Comparison of ENCODE assay signal across 11 cellular contexts in the genomic region with DNA sequence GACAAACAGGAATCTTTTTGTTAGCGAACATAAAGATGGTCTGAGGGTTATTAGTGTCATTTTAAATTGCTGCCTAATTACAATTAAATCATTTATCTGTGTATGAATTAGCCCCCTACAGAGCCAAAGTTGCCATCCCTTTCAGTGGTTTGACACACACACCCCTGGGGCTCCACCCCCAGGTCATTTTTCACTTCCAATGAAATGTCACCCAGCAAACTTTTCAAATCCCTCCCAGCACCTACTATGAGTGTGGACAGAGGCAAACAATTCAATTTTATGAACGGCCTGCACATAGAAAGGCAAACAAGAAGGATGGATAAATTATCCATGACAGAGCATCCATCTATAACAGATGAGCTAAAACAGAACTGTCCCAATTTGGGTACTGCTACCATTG. TPM values are rescaled to one million over a fixed set of nuclear protein-coding genes. Genes with fewer than 3 reads are reported as not detected.
DNase-seq lines count a peak whose midpoint lies in the region; ATAC-seq, FAIRE-seq and TF ChIP-seq lines count a peak whose summit lies in the region.
"Had no signal": no experiment of that assay in that cellular context is flagged by ENCODE, and none has a peak within 500 bp of the region (broad histone marks: within the 10 kb centered on the region; RNA-seq: fewer than 3 reads in every experiment).

No MANE protein-coding gene starts in this region.

- no peaks in the 10 kb centered on the region for H3K9me1 ChIP-seq in K562 (ENCODE audit: control insufficient read depth, insufficient read depth, low read length)

- in situ Hi-C loops in K562 (cut with MboI), result no loop called here

- ATAC-seq in K562 (no peak), lower lobe of right lung (no peak), GM21528 (IDR thresholded peaks at IDR 0.05; ENCODE audit: low FRiP score, unreplicated experiment) (no peak)

- TF ChIP-seq CTCF in AG04450 (IDR thresholded peaks at IDR 0.05; ENCODE audit: low read depth, low read length) (no peak), K562 (IDR thresholded peaks at IDR 0.05 in 2 of 3, conservative IDR thresholded peaks at IDR 0.05 in 1 of 3; ENCODE audit: insufficient read depth in 2 of 3, low read depth in 1 of 3, low read length in 3 of 3) (no peak), lower lobe of right lung (IDR thresholded peaks at IDR 0.05) (no peak)

- H3K4me1 ChIP-seq in K562 (replicated peaks in 1 of 2; ENCODE audit: control insufficient read depth in 2 of 2, insufficient read depth in 2 of 2, low read length in 2 of 2) (peaks cover 17 to 18% of the 10 kb centered on the region in 2 experiments; a peak in 4 of 5 replicates), lower lobe of right lung (peaks cover 20% of the 10 kb centered on the region)

- peaks cover 23% of the 10 kb centered on the region for H4K20me1 ChIP-seq in K562 (replicated peaks; ENCODE audit: control insufficient read depth, insufficient read depth, low read length)

- no peak for TF ChIP-seq EP300 in K562 (IDR thresholded peaks at IDR 0.05; ENCODE audit: low read length)

- TF ChIP-seq POLR2A in K562 (conservative IDR thresholded peaks at IDR 0.05), result no peak

- H3K27me3 ChIP-seq in AG04450 (ENCODE audit: control insufficient read depth, insufficient read depth, low read length) (no peaks in the 10 kb centered on the region), K562 (ENCODE audit: control insufficient read depth in 2 of 2, insufficient read depth in 2 of 2, low read length in 2 of 2) (no peaks in the 10 kb centered on the region), lower lobe of right lung (ENCODE audit: low read depth) (peaks cover 12% of the 10 kb centered on the region)

- BruUV-seq in K562 (replicated peaks; lab: Mats Ljungman, UMichigan), result no TSS peak

- no peak for TF ChIP-seq RAD21 in K562 (CRISPR knock-in tag; conservative IDR thresholded peaks at IDR 0.05 in 1 of 2, IDR thresholded peaks at IDR 0.05 in 1 of 2)

- 8% methylated on average over 2 of the region's 2 CpGs for WGBS in K562 (ENCODE audit: insufficient coverage, low coverage, missing lambda C conversion rate)

- H2AFZ ChIP-seq in K562 (ENCODE audit: low read depth, low read length), result no peak overlapping the region

- POLR2A ChIA-PET in AG04450 (lab: Yijun Ruan, JAX), result no interaction called here
- POLR2A ChIA-PET in HEK293T (lab: Yijun Ruan, JAX), result interaction anchor here (1.0 kb wide), 1 partner anchor 455 kb away, joined by 3 read pairs; no protein-coding TSS in a partner anchor
- POLR2A ChIA-PET in K562 (lab: Yijun Ruan, JAX), result interaction anchor here (0.6 to 0.7 kb wide), 2 partner anchors 8 to 11 kb away, joined by 3 to 4 read pairs; no protein-coding TSS in a partner anchor

- DNase-seq in AG04450 (ENCODE audit: low read depth, low spot score), result no peak
- DNase-seq in HEK293T (ENCODE audit: extremely low spot score), result no peak
- peak in 2 of 4 experiments; percentile 14 to 36 for DNase-seq in K562 (ENCODE audit: extremely low read depth in 1 of 4, low spot score in 3 of 4)
- DNase-seq in lower lobe of right lung, result no peak
- no peak for DNase-seq in GM19240 (ENCODE audit: insufficient read length, low spot score)
- no peak for DNase-seq in NCI-H1694 treated with DMSO at 0.1 percent for 48 hours (lab: John Stamatoyannopoulos, UW)
- DNase-seq in activated gamma-delta T cell (lab: John Stamatoyannopoulos, UW), result no peak
- DNase-seq: CD4-positive, alpha-beta memory T cell; Karpas-422; spleen had no signal

- CTCF ChIA-PET in AG04450 (lab: Charles Lee) (no interaction called here), HEK293T (lab: Yijun Ruan, JAX) (interaction anchor here (0.6 kb wide), 1 partner anchor 359 kb away, joined by 3 read pairs; no protein-coding TSS in a partner anchor), K562 (lab: Yijun Ruan, JAX; ENCODE audit: low intra/inter-chr PET ratio) (no interaction called here)

- intact Hi-C loops in K562 (cut with micrococcal nuclease) (no loop called here), lower lobe of right lung (cut with DNase I) (no loop called here)

- peak; percentile 77 for FAIRE-seq in K562 (lab: Jason Lieb, UNC)

- peak overlapping the region; percentile 92 for H3K4me3 ChIP-seq in AG04450 (ENCODE audit: low read depth, low read length)
- H3K4me3 ChIP-seq in K562, result peak overlapping the region; percentile 14; the same call in 1 of the 2 replicates
- H3K4me3 ChIP-seq in lower lobe of right lung, result peak overlapping the region; percentile 88

- H3K27ac ChIP-seq in AG04450 (ENCODE audit: low read depth, low read length), result no peak overlapping the region
- peak overlapping the region; percentile 59 for H3K27ac ChIP-seq in K562 (ENCODE audit: extremely low read depth, low read depth, low read length)
- H3K27ac ChIP-seq in lower lobe of right lung, result no peak overlapping the region
- H3K27ac ChIP-seq: spleen had no signal

- H3K9ac ChIP-seq in K562 (ENCODE audit: insufficient read depth in 1 of 2, low read depth in 2 of 2, low read length in 2 of 2), result peak overlapping the region in 1 of 2 experiments; percentile 37; a peak in 1 of 4 replicates

- no peaks in the 10 kb centered on the region; the same call in 1 of the 2 replicates for H3K9me3 ChIP-seq in AG04450 (ENCODE audit: control insufficient read depth, insufficient read depth, low read length)
- H3K9me3 ChIP-seq in K562 (replicated peaks; ENCODE audit: control insufficient read depth, insufficient read depth, low read depth, low read length), result no peaks in the 10 kb centered on the region
- no peaks in the 10 kb centered on the region for H3K9me3 ChIP-seq in lower lobe of right lung
- H3K9me3 ChIP-seq: spleen had no signal

- H3K36me3 ChIP-seq in K562 (ENCODE audit: control insufficient read depth, insufficient read depth, low read length), result peaks cover 19% of the 10 kb centered on the region; the same call in 2 of the 3 replicates
- no peaks in the 10 kb centered on the region for H3K36me3 ChIP-seq in lower lobe of right lung
- H3K36me3 ChIP-seq: spleen had no signal

- peaks cover 73% of the 10 kb centered on the region for H3K79me2 ChIP-seq in K562 (ENCODE audit: control insufficient read depth, insufficient read depth, low read length)

- H3K4me2 ChIP-seq in K562 (ENCODE audit: insufficient read depth, low read length), result peak overlapping the region; percentile 82

TF ChIP-seq in HEK293T, 16 proteins besides CTCF, POLR2A, EP300 and RAD21:
- TF ChIP-seq HDGF (IDR thresholded peaks at IDR 0.05; ENCODE audit: borderline replicate concordance), result no peak
- TF ChIP-seq, protein P1, sequence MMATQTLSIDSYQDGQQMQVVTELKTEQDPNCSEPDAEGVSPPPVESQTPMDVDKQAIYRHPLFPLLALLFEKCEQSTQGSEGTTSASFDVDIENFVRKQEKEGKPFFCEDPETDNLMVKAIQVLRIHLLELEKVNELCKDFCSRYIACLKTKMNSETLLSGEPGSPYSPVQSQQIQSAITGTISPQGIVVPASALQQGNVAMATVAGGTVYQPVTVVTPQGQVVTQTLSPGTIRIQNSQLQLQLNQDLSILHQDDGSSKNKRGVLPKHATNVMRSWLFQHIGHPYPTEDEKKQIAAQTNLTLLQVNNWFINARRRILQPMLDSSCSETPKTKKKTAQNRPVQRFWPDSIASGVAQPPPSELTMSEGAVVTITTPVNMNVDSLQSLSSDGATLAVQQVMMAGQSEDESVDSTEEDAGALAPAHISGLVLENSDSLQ (IDR thresholded peaks at IDR 0.05), result peak; percentile 86

TF ChIP-seq in K562, 482 proteins besides CTCF, POLR2A, EP300 and RAD21 (continues in another document):
- TF ChIP-seq, protein P1 (IDR thresholded peaks at IDR 0.05), result peak; percentile 80
- no peak for TF ChIP-seq HOXB6 (CRISPR knock-in tag; IDR thresholded peaks at IDR 0.05; ENCODE audit: borderline replicate concordance)
- no peak for TF ChIP-seq HNRNPUL1 (IDR thresholded peaks at IDR 0.05; ENCODE audit: low read length)
- TF ChIP-seq MEIS2 (IDR thresholded peaks at IDR 0.05; ENCODE audit: partially characterized antibody), result peak; percentile 78

RNA-seq across cellular contexts. Expression of a gene that starts 2.4 kb away (rescaled TPM):
- polyA plus RNA-seq in AG04450 (2011; rRNA removed), result 98.4 and 103 TPM in 2 replicates
- polyA minus RNA-seq in AG04450 (2011; rRNA and poly(A)+ RNA removed), result 163 and 182 TPM in 2 replicates
- total RNA-seq in K562 (2011; cell fraction: chromatin; rRNA removed; ENCODE audit: low replicate concordance), result 67.4 and 250 TPM in 2 replicates
- 31.9 and 47.6 TPM in 2 replicates for total RNA-seq in K562 (2011; cell fraction: nucleolus; rRNA removed)
- total RNA-seq in K562 (2011; cell fraction: nucleoplasm; rRNA removed), result 49.3 and 53.9 TPM in 2 replicates
- total RNA-seq in K562 (2014; rRNA removed), result 83.7 and 92.6 TPM in 2 replicates
- 41.3 and 48.4 TPM in 2 replicates for total RNA-seq in K562 (2014; rRNA removed; fragmentation: Illumina TruSeq; extraction: Trizol)
- 38.5 and 39.7 TPM in 2 replicates for total RNA-seq in K562 (2015; rRNA removed; fragmentation: Illumina TruSeq; extraction: Trizol)
- total RNA-seq in K562 (2021), result 90.1 and 95.3 TPM in 2 replicates
- 34.6 and 38.8 TPM in 2 replicates for polyA plus RNA-seq in K562 (2011; rRNA removed)
- polyA plus RNA-seq in K562 (2011; cell fraction: cytosol; rRNA removed), result 27.1 and 27.6 TPM in 2 replicates
- 41.9 and 53.7 TPM in 2 replicates for polyA plus RNA-seq in K562 (2011; cell fraction: nucleus; rRNA removed)
- polyA plus RNA-seq in K562 (2012), result 35.6 and 48.6 TPM in 2 replicates
- polyA plus RNA-seq in K562 (2014; fragmentation: Illumina TruSeq; extraction: Trizol), result 59.0 and 68.9 TPM in 2 replicates
- 10 to 100 TPM; 16.3 to 26.1 TPM for polyA plus RNA-seq in K562 (2014; fragmentation: Nextera tagmentation; extraction: Ambion mirVana)
- 38.7 and 39.3 TPM in 2 replicates for polyA plus RNA-seq in K562 (2014; rRNA removed)
- 95.5 and 107 TPM in 2 replicates for polyA minus RNA-seq in K562 (2011; rRNA and poly(A)+ RNA removed)
- 77.2 and 89.1 TPM in 2 replicates for polyA minus RNA-seq in K562 (2011; cell fraction: cytosol; rRNA and poly(A)+ RNA removed)
- 28.9 and 59.1 TPM in 2 replicates for polyA minus RNA-seq in K562 (2011; cell fraction: nucleus; rRNA and poly(A)+ RNA removed)
- total RNA-seq in lower lobe of right lung, result 83.3 TPM

Comparison
In these comparisons a context has a peak if more than half of its experiments do, and no peak if none do; other contexts are left out.
1. H3K4me3 ChIP-seq: peak in every context shown above with its lines; median percentile 92 in AG04450; 88 in lower lobe of right lung; 14 in K562.